In genomic region chr17:35587074-35587961, GRCh38 we compare ENCODE assay signal across 1 cellular context.
A peak's percentile ranks its signal among the peaks of the same experiment; 100 is the strongest.
TF ChIP-seq lines count a peak whose summit lies in the region.

AP2B1 (plus strand) TSS chr17:35587322; CDS start chr17:35594031, 6,709 bp downstream.

TF ChIP-seq in HEK293, 187 proteins besides CTCF, POLR2A, EP300 and RAD21 (continued from another document and continues in another):
- peak; percentile 84 for TF ChIP-seq TSHZ1 (tag by site-specific recombination; IDR thresholded peaks at IDR 0.05; ENCODE audit: borderline replicate concordance)
- TF ChIP-seq ZNF596 (tag by site-specific recombination; IDR thresholded peaks at IDR 0.05): no peak
- peak; percentile 95 for TF ChIP-seq ZNF580 (tag by site-specific recombination; IDR thresholded peaks at IDR 0.05)
- no peak for TF ChIP-seq ZNF830 (tag by site-specific recombination; IDR thresholded peaks at IDR 0.05; ENCODE audit: low read depth)
- TF ChIP-seq GLIS2 (tag by site-specific recombination; IDR thresholded peaks at IDR 0.05): peak; percentile 61
- TF ChIP-seq ZNF138 (tag by site-specific recombination; IDR thresholded peaks at IDR 0.05; ENCODE audit: borderline replicate concordance): no peak
- no peak for TF ChIP-seq ZNF114 (tag by site-specific recombination; IDR thresholded peaks at IDR 0.05)
- TF ChIP-seq ZNF776 (tag by site-specific recombination; IDR thresholded peaks at IDR 0.05; ENCODE audit: borderline replicate concordance): no peak
- 0 out of 2 replicates have a peak, but pooled peaks have one; percentile 16 for TF ChIP-seq ZNF623 (tag by site-specific recombination; IDR thresholded peaks at IDR 0.05)
- TF ChIP-seq RBAK (tag by site-specific recombination; IDR thresholded peaks at IDR 0.05): no peak
- peak; percentile 87 for TF ChIP-seq ZNF280D (tag by site-specific recombination; IDR thresholded peaks at IDR 0.05)
- peak; percentile 76 for TF ChIP-seq KLF9 (tag by site-specific recombination; IDR thresholded peaks at IDR 0.05; ENCODE audit: low read depth)
- peak; percentile 37; the same call in 1 of the 2 replicates for TF ChIP-seq ZNF362 (tag by site-specific recombination; IDR thresholded peaks at IDR 0.05)
- no peak for TF ChIP-seq OSR2 (tag by site-specific recombination; IDR thresholded peaks at IDR 0.05)
- TF ChIP-seq ZNF621 (tag by site-specific recombination; IDR thresholded peaks at IDR 0.05): no peak
- no peak for TF ChIP-seq ZNF350 (tag by site-specific recombination; IDR thresholded peaks at IDR 0.05)
- TF ChIP-seq ZNF121 (tag by site-specific recombination; IDR thresholded peaks at IDR 0.05): no peak
- peak; percentile 92 for TF ChIP-seq KLF16 (tag by site-specific recombination; IDR thresholded peaks at IDR 0.05)
- peak; percentile 45; the same call in 1 of the 2 replicates for TF ChIP-seq ZNF843 (tag by site-specific recombination; IDR thresholded peaks at IDR 0.05)
- TF ChIP-seq ZNF48 (tag by site-specific recombination; IDR thresholded peaks at IDR 0.05): no peak
- no peak for TF ChIP-seq ZNF701 (tag by site-specific recombination; IDR thresholded peaks at IDR 0.05)
- no peak for TF ChIP-seq ZNF585B (tag by site-specific recombination; IDR thresholded peaks at IDR 0.05)
- no peak for TF ChIP-seq ZNF248 (tag by site-specific recombination; IDR thresholded peaks at IDR 0.05)
- no peak for TF ChIP-seq ZNF112 (tag by site-specific recombination; IDR thresholded peaks at IDR 0.05)
- no peak for TF ChIP-seq ZFP3 (tag by site-specific recombination; IDR thresholded peaks at IDR 0.05; ENCODE audit: low read depth)
- TF ChIP-seq PRDM6 (tag by site-specific recombination; IDR thresholded peaks at IDR 0.05): peak; percentile 44
- peak; percentile 84 for TF ChIP-seq YY2 (tag by site-specific recombination; IDR thresholded peaks at IDR 0.05)
- no peak for TF ChIP-seq ZNF513 (tag by site-specific recombination; IDR thresholded peaks at IDR 0.05)
- no peak for TF ChIP-seq ZFP41 (tag by site-specific recombination; IDR thresholded peaks at IDR 0.05; ENCODE audit: borderline replicate concordance)
- TF ChIP-seq GLI2 (tag by site-specific recombination; IDR thresholded peaks at IDR 0.05; ENCODE audit: borderline replicate concordance, low read depth): no peak
- TF ChIP-seq ZSCAN4 (tag by site-specific recombination; IDR thresholded peaks at IDR 0.05): peak; percentile 37; the same call in 1 of the 2 replicates
- peak; percentile 26; the same call in 1 of the 2 replicates for TF ChIP-seq ZBTB7A (tag by site-specific recombination; IDR thresholded peaks at IDR 0.05; ENCODE audit: low read depth)
- peak; percentile 90 for TF ChIP-seq ZNF600 (tag by site-specific recombination; IDR thresholded peaks at IDR 0.05)
- TF ChIP-seq ZNF704 (tag by site-specific recombination; IDR thresholded peaks at IDR 0.05): no peak
- TF ChIP-seq ZNF768 (tag by site-specific recombination; IDR thresholded peaks at IDR 0.05): no peak
- no peak for TF ChIP-seq ZNF16 (tag by site-specific recombination; IDR thresholded peaks at IDR 0.05; ENCODE audit: low read depth)
- TF ChIP-seq PRDM1 (tag by site-specific recombination; IDR thresholded peaks at IDR 0.05): peak; percentile 75
- TF ChIP-seq ZNF664 (tag by site-specific recombination; IDR thresholded peaks at IDR 0.05): no peak
- no peak; the same call in 1 of the 2 replicates for TF ChIP-seq ZNF146 (tag by site-specific recombination; IDR thresholded peaks at IDR 0.05)
- TF ChIP-seq ZNF26 (tag by site-specific recombination; IDR thresholded peaks at IDR 0.05): no peak
- no peak for TF ChIP-seq ZNF37A (tag by site-specific recombination; IDR thresholded peaks at IDR 0.05)
- TF ChIP-seq ZNF639 (tag by site-specific recombination; IDR thresholded peaks at IDR 0.05): peak; percentile 97
- no peak for TF ChIP-seq ZNF169 (tag by site-specific recombination; IDR thresholded peaks at IDR 0.05)
- TF ChIP-seq INSM2 (tag by site-specific recombination; IDR thresholded peaks at IDR 0.05): peak; percentile 90
- TF ChIP-seq TCF7L2 (IDR thresholded peaks at IDR 0.05; ENCODE audit: borderline replicate concordance, low read depth, low read length): peak; percentile 79; the same call in 1 of the 2 replicates
